ENCODE assay signal across 1 cellular context in genomic region chr2:24919977-24920812, GRCh38.
TF ChIP-seq lines count a peak whose summit lies in the region.

ADCY3 (minus strand) TSS chr2:24920237; CDS start chr2:24918987, 1,250 bp downstream.

TF ChIP-seq in HEK293, 187 proteins besides CTCF, POLR2A, EP300 and RAD21 (continued from another document):
- TF ChIP-seq ZNF362 (tag by site-specific recombination; IDR thresholded peaks at IDR 0.05) (no peak), ZNF433 (tag by site-specific recombination; IDR thresholded peaks at IDR 0.05; ENCODE audit: low read depth) (no peak), ZBTB26 (tag by site-specific recombination; optimal IDR thresholded peaks at IDR 0.05) (peak; percentile 60), ZNF707 (tag by site-specific recombination; IDR thresholded peaks at IDR 0.05) (no peak), ZNF26 (tag by site-specific recombination; IDR thresholded peaks at IDR 0.05) (no peak), SETDB1 (IDR thresholded peaks at IDR 0.05; ENCODE audit: insufficient read length, low read length) (no peak), KLF9 (tag by site-specific recombination; IDR thresholded peaks at IDR 0.05; ENCODE audit: low read depth) (peak; percentile 32; the same call in 1 of the 2 replicates), PRDM6 (tag by site-specific recombination; IDR thresholded peaks at IDR 0.05) (no peak), ZNF157 (tag by site-specific recombination; IDR thresholded peaks at IDR 0.05) (no peak), ZBTB20 (tag by site-specific recombination; IDR thresholded peaks at IDR 0.05) (peak; percentile 82; the same call in 1 of the 2 replicates), KLF8 (tag by site-specific recombination; IDR thresholded peaks at IDR 0.05) (peak; percentile 41; the same call in 1 of the 2 replicates), ZBTB11 (tag by site-specific recombination; conservative IDR thresholded peaks at IDR 0.05; ENCODE audit: low read depth) (peak; percentile 26; the same call in 1 of the 2 replicates), TRIM28 (IDR thresholded peaks at IDR 0.05; ENCODE audit: borderline replicate concordance, low read length) (no peak), ZBTB48 (tag by site-specific recombination; IDR thresholded peaks at IDR 0.05) (peak; percentile 49), ZNF266 (tag by site-specific recombination; IDR thresholded peaks at IDR 0.05; ENCODE audit: low read depth) (no peak), KLF10 (tag by site-specific recombination; IDR thresholded peaks at IDR 0.05) (peak; percentile 55; the same call in 1 of the 2 replicates), YY2 (tag by site-specific recombination; IDR thresholded peaks at IDR 0.05) (no peak), ZNF530 (tag by site-specific recombination; IDR thresholded peaks at IDR 0.05; ENCODE audit: low read depth) (no peak), ZNF280C (tag by site-specific recombination; IDR thresholded peaks at IDR 0.05) (no peak), SALL2 (tag by site-specific recombination; IDR thresholded peaks at IDR 0.05; ENCODE audit: borderline replicate concordance) (no peak), ZNF366 (tag by site-specific recombination; conservative IDR thresholded peaks at IDR 0.05) (no peak), ZNF830 (tag by site-specific recombination; IDR thresholded peaks at IDR 0.05; ENCODE audit: low read depth) (no peak), SCRT2 (tag by site-specific recombination; IDR thresholded peaks at IDR 0.05) (no peak), ZFHX2 (tag by site-specific recombination; conservative IDR thresholded peaks at IDR 0.05) (peak; percentile 61), ZNF645 (tag by site-specific recombination; IDR thresholded peaks at IDR 0.05) (no peak)
TF ChIP-seq in HEK293: peak in this region for 12.
